Comparison of ENCODE assay signal across 11 cellular contexts in the genomic region with DNA sequence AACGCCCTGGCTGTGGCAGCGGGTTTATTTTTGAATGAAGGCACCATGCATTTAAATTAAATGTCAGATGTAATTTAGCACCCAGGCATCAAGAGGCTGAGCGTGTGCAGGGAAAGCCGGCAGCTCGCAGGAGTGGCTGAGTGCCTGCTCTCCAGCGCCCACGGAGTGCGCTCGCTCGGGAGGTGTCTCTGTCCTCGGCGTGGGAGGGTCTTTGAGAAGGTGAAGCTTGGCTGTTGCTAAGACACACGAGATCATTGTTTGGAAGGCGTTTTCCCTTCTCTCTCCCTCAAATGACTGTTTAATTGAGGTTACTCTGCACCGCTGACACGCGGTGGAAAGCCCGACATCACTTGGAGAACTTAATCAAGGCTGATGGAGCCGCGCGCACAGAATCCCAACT.
"Had no signal": no experiment of that assay in that cellular context is flagged by ENCODE, and none has a peak within 500 bp of the region (broad histone marks: within the 10 kb centered on the region; RNA-seq: fewer than 3 reads in every experiment).

No MANE protein-coding gene starts in this region.

- H3K9me3 ChIP-seq: ascending aorta, psoas muscle, sigmoid colon, spleen, stomach, thoracic aorta had no signal

- H3K9me3 Mint-ChIP-seq: activated naive CD8-positive, alpha-beta T cell treated with anti-CD3 and anti-CD28 coated beads, Interleukin-2, amount 50 U/mL, for 24 hours had no signal

- H3K4me3 ChIP-seq: ascending aorta, psoas muscle, sigmoid colon, spleen, stomach, thoracic aorta had no signal

- H3K4me3 Mint-ChIP-seq: activated naive CD8-positive, alpha-beta T cell treated with anti-CD3 and anti-CD28 coated beads, Interleukin-2, amount 50 U/mL, for 24 hours had no signal

- H3K27me3 ChIP-seq: ascending aorta, sigmoid colon, spleen, stomach had no signal

- H3K36me3 ChIP-seq: ascending aorta, sigmoid colon, spleen, stomach, thoracic aorta had no signal

- H3K27ac Mint-ChIP-seq: activated naive CD8-positive, alpha-beta T cell treated with anti-CD3 and anti-CD28 coated beads, Interleukin-2, amount 50 U/mL, for 24 hours had no signal

- H3K4me1 ChIP-seq: ascending aorta, psoas muscle, sigmoid colon, stomach had no signal

- H3K27ac ChIP-seq: ascending aorta, epithelial cell of prostate, psoas muscle, sigmoid colon, spleen, stomach, thoracic aorta had no signal

- H3K27me3 Mint-ChIP-seq: activated naive CD8-positive, alpha-beta T cell treated with anti-CD3 and anti-CD28 coated beads, Interleukin-2, amount 50 U/mL, for 24 hours had no signal

- DNase-seq: activated CD4-positive, CD25-positive, alpha-beta regulatory T cell treated with anti-CD3 and anti-CD28 coated beads, Interleukin-2, amount 50 U/mL, for 72 hours; activated naive CD4-positive, alpha-beta T cell; activated naive CD8-positive, alpha-beta T cell treated with anti-CD3 and anti-CD28 coated beads, Interleukin-2, amount 50 U/mL, for 24 hours; midbrain; psoas muscle; sigmoid colon; spleen; stomach had no signal

- H3K4me1 Mint-ChIP-seq: activated naive CD8-positive, alpha-beta T cell treated with anti-CD3 and anti-CD28 coated beads, Interleukin-2, amount 50 U/mL, for 24 hours had no signal
